16 cellular contexts compared by ENCODE assay signal in genomic region chrX:19760841-19761512, GRCh38.
A peak's percentile ranks its signal among the peaks of the same experiment; 100 is the strongest.
DNase-seq lines count a peak whose midpoint lies in the region; ATAC-seq and TF ChIP-seq lines count a peak whose summit lies in the region.
"Had no signal": no experiment of that assay in that cellular context is flagged by ENCODE, and none has a peak within 500 bp of the region (broad histone marks: within the 10 kb centered on the region; RNA-seq: fewer than 3 reads in every experiment).

No MANE protein-coding gene starts in this region.

- no peaks in the 10 kb centered on the region for H3K27me3 Mint-ChIP-seq in CD4-positive, alpha-beta T cell
- H3K27me3 Mint-ChIP-seq in Calu3 (ENCODE audit: unreplicated experiment) (no peaks in the 10 kb centered on the region), WTC11 (ENCODE audit: low read depth) (no peaks in the 10 kb centered on the region), memory B cell (no peaks in the 10 kb centered on the region)
- H3K27me3 Mint-ChIP-seq: progenitor cell of endocrine pancreas had no signal

- H3K4me1 Mint-ChIP-seq in CD4-positive, alpha-beta T cell (ENCODE audit: low read depth), result peaks cover 81% of the 10 kb centered on the region
- peaks cover 58% of the 10 kb centered on the region for H3K4me1 Mint-ChIP-seq in Calu3 (ENCODE audit: low read depth, unreplicated experiment)
- peaks cover 42% of the 10 kb centered on the region for H3K4me1 Mint-ChIP-seq in WTC11
- peaks cover 26% of the 10 kb centered on the region for H3K4me1 Mint-ChIP-seq in memory B cell

- no peak for TF ChIP-seq CTCF in CD4-positive, alpha-beta T cell (IDR thresholded peaks at IDR 0.05)
- TF ChIP-seq CTCF in Calu3 (IDR thresholded peaks at IDR 0.05; ENCODE audit: unreplicated experiment) (no peak), WTC11 (IDR thresholded peaks at IDR 0.05) (no peak)

- peak overlapping the region; percentile 13 for H3K27ac ChIP-seq in CD4-positive, alpha-beta T cell (ENCODE audit: low read depth, low read length)
- H3K27ac ChIP-seq: BLaER1, colonic mucosa, VCaP had no signal

- peaks cover 28% of the 10 kb centered on the region for H3K36me3 Mint-ChIP-seq in CD4-positive, alpha-beta T cell (ENCODE audit: low read depth)
- peaks cover 13% of the 10 kb centered on the region for H3K36me3 Mint-ChIP-seq in Calu3 (ENCODE audit: insufficient read depth, unreplicated experiment)
- no peaks in the 10 kb centered on the region for H3K36me3 Mint-ChIP-seq in WTC11
- no peaks in the 10 kb centered on the region for H3K36me3 Mint-ChIP-seq in memory B cell

- no peak for ATAC-seq in CD4-positive, alpha-beta T cell (ENCODE audit: poor library complexity)
- ATAC-seq in WTC11 (no peak), memory B cell (ENCODE audit: low read depth) (no peak), GM18511 (IDR thresholded peaks at IDR 0.05; ENCODE audit: unreplicated experiment) (no peak)
- ATAC-seq: esophagus mucosa had no signal

- H3K27ac Mint-ChIP-seq in CD4-positive, alpha-beta T cell, result peak overlapping the region; percentile 79
- H3K27ac Mint-ChIP-seq in Calu3 (ENCODE audit: unreplicated experiment), result peak overlapping the region; percentile 30
- H3K27ac Mint-ChIP-seq in WTC11, result peak overlapping the region; percentile 49; the same call in 1 of the 2 replicates
- H3K27ac Mint-ChIP-seq in memory B cell, result peak overlapping the region; percentile 89

- H3K27me3 ChIP-seq in CD4-positive, alpha-beta T cell (ENCODE audit: control insufficient read depth, insufficient read depth, low read length), result no peaks in the 10 kb centered on the region
- H3K27me3 ChIP-seq: BLaER1, colonic mucosa had no signal

- no peaks in the 10 kb centered on the region for H3K9me3 ChIP-seq in CD4-positive, alpha-beta T cell (ENCODE audit: control insufficient read depth, low read length)
- H3K9me3 ChIP-seq: colonic mucosa had no signal

- CTCF ChIA-PET in CD4-positive, alpha-beta T cell (lab: Charles Lee), result interaction anchor here (0.8 to 1.6 kb wide), 3 partner anchors 38 to 127 kb away, joined by 3 to 6 read pairs (median 3); partner anchors contain the start of gene SH3KBP1
- CTCF ChIA-PET in Calu3 (lab: Charles Lee) (interaction anchor here (0.6 to 1.2 kb wide), 2 partner anchors 12 to 79 kb away, joined by 4 to 5 read pairs; no protein-coding TSS in a partner anchor), WTC11 (lab: Charles Lee) (no interaction called here)

- no peaks in the 10 kb centered on the region for H3K9me3 Mint-ChIP-seq in CD4-positive, alpha-beta T cell
- no peaks in the 10 kb centered on the region for H3K9me3 Mint-ChIP-seq in Calu3 (ENCODE audit: low read depth, unreplicated experiment)
- H3K9me3 Mint-ChIP-seq in WTC11, result no peaks in the 10 kb centered on the region
- peaks cover 2% of the 10 kb centered on the region for H3K9me3 Mint-ChIP-seq in memory B cell

- no TSS peak for BruUV-seq in Calu3 (replicated peaks; lab: Mats Ljungman, UMichigan)

- peak overlapping the region; percentile 7 for H3K4me3 Mint-ChIP-seq in CD4-positive, alpha-beta T cell
- H3K4me3 Mint-ChIP-seq in Calu3 (ENCODE audit: low read depth, unreplicated experiment), result no peak overlapping the region
- H3K4me3 Mint-ChIP-seq in WTC11, result no peak overlapping the region
- H3K4me3 Mint-ChIP-seq in memory B cell, result peak overlapping the region; percentile 4

- POLR2A ChIA-PET in CD4-positive, alpha-beta T cell (lab: Charles Lee), result no interaction called here
- POLR2A ChIA-PET in WTC11 (lab: Charles Lee), result no interaction called here

- intact Hi-C loops in CD4-positive, alpha-beta T cell (cut with DNase I, micrococcal nuclease), result no loop called here
- intact Hi-C loops in Calu3 (cut with micrococcal nuclease; ENCODE audit: unreplicated experiment), result no loop called here

- no peak for DNase-seq in CD4-positive, alpha-beta T cell
- DNase-seq in Calu3 (no peak), WTC11 (ENCODE audit: low spot score) (no peak), memory B cell (ENCODE audit: low spot score in 2 of 2) (no peak), mesenteric fat pad (ENCODE audit: low spot score) (no peak)
- DNase-seq in effector CD4-positive, alpha-beta T cell, result no peak
- DNase-seq: activated CD8-positive, alpha-beta memory T cell treated with anti-CD3 and anti-CD28 coated beads, Interleukin-2, amount 50 U/mL, for 48 hours; anterior cingulate cortex; colonic mucosa; NCI-H1436; NCI-H446 had no signal

TF ChIP-seq in WTC11, 78 proteins besides CTCF, POLR2A, EP300 and RAD21:
- TF ChIP-seq STAT6 (CRISPR knock-in tag; conservative IDR thresholded peaks at IDR 0.05; ENCODE audit: low read depth) (no peak), CBFB (CRISPR knock-in tag; IDR thresholded peaks at IDR 0.05; ENCODE audit: low read depth) (no peak), KAT7 (CRISPR knock-in tag; IDR thresholded peaks at IDR 0.05; ENCODE audit: borderline replicate concordance) (no peak), NR3C1 (CRISPR knock-in tag; conservative IDR thresholded peaks at IDR 0.05; ENCODE audit: low read depth) (no peak), NFYB (CRISPR knock-in tag; conservative IDR thresholded peaks at IDR 0.05; ENCODE audit: low read depth) (no peak), JAZF1 (CRISPR knock-in tag; IDR thresholded peaks at IDR 0.05) (no peak)

Comparison
In these comparisons a context has a peak if more than half of its experiments do, and no peak if none do; other contexts are left out.
1. H3K27ac Mint-ChIP-seq: peak in every context shown above with its lines; median percentile 89 in memory B cell; 79 in CD4-positive, alpha-beta T cell; 49 in WTC11; 30 in Calu3.
2. H3K4me3 Mint-ChIP-seq: peak in CD4-positive, alpha-beta T cell (single experiment) and memory B cell (single experiment); none in Calu3 (single experiment) and WTC11 (single experiment).